In genomic region chr10:32942081-32942480, GRCh38 we compare ENCODE assay signal across 15 cellular contexts. TPM values are rescaled to one million over a fixed set of nuclear protein-coding genes. Genes with fewer than 3 reads are reported as not detected.
A peak's percentile ranks its signal among the peaks of the same experiment; 100 is the strongest.
DNase-seq lines count a peak whose midpoint lies in the region; ATAC-seq and TF ChIP-seq lines count a peak whose summit lies in the region.
"Had no signal": no experiment of that assay in that cellular context is flagged by ENCODE, and none has a peak within 500 bp of the region (broad histone marks: within the 10 kb centered on the region; RNA-seq: fewer than 3 reads in every experiment).

No MANE protein-coding gene starts in this region.

- ATAC-seq in CD4-positive, alpha-beta T cell (ENCODE audit: poor library complexity): no peak
- ATAC-seq in IMR-90 (ENCODE audit: low read depth): no peak
- no peak for ATAC-seq in effector memory CD8-positive, alpha-beta T cell (replicated peaks)

- no peaks in the 10 kb centered on the region for H3F3A ChIP-seq in MM.1S (ENCODE audit: insufficient read depth, low read length)

- H3K79me1 ChIP-seq in IMR-90 (ENCODE audit: low read depth in 1 of 2, low read length in 2 of 2): peaks cover 0 to 46% of the 10 kb centered on the region in 2 experiments; a peak in 2 of 4 replicates

- no peaks in the 10 kb centered on the region for H3K27me3 ChIP-seq in CD4-positive, alpha-beta T cell (ENCODE audit: control insufficient read depth, insufficient read depth, low read length)
- H3K27me3 ChIP-seq in IMR-90 (ENCODE audit: control insufficient read depth, insufficient read depth, low read length) (no peaks in the 10 kb centered on the region), skeletal muscle satellite cell (ENCODE audit: control insufficient read depth, insufficient read depth, low read length) (no peaks in the 10 kb centered on the region), MM.1S (replicated peaks; ENCODE audit: insufficient read depth, low read length) (no peaks in the 10 kb centered on the region)
- H3K27me3 ChIP-seq: dorsolateral prefrontal cortex, SJSA1 had no signal

- H3K4me3 ChIP-seq in IMR-90 (ENCODE audit: insufficient read depth, low read depth, low read length) (no peak overlapping the region), skeletal muscle satellite cell (ENCODE audit: low read length) (no peak overlapping the region), MM.1S (ENCODE audit: low read length) (no peak overlapping the region)
- H3K4me3 ChIP-seq: dorsolateral prefrontal cortex, SJSA1 had no signal

- H3K9ac ChIP-seq in IMR-90 (ENCODE audit: low read depth, low read length): no peak overlapping the region
- H3K9ac ChIP-seq in skeletal muscle satellite cell (ENCODE audit: low read depth, low read length): no peak overlapping the region
- no peak overlapping the region for H3K9ac ChIP-seq in MM.1S (ENCODE audit: low read length)

- H3K4me3 Mint-ChIP-seq in CD4-positive, alpha-beta T cell: no peak overlapping the region
- peak overlapping the region; percentile 5 to 7 for H3K4me3 Mint-ChIP-seq in effector memory CD8-positive, alpha-beta T cell
- H3K4me3 Mint-ChIP-seq: activated CD4-positive, alpha-beta memory T cell treated with anti-CD3 and anti-CD28 coated beads, Interleukin-2, amount 10 ng/mL, durations not matched to agents 7 days and 5 days; CD14-positive monocyte had no signal

- H3K4me1 Mint-ChIP-seq in CD4-positive, alpha-beta T cell (ENCODE audit: low read depth): peaks cover 73% of the 10 kb centered on the region
- H3K4me1 Mint-ChIP-seq in effector memory CD8-positive, alpha-beta T cell (ENCODE audit: low read depth in 2 of 2): peaks cover 56 to 58% of the 10 kb centered on the region in 2 donors

- TF ChIP-seq RAD21 in IMR-90 (IDR thresholded peaks at IDR 0.05; ENCODE audit: low read length): no peak

- peak overlapping the region in 1 of 2 experiments; percentile 3; a peak in 1 of 4 replicates for H4K8ac ChIP-seq in IMR-90 (ENCODE audit: low read depth in 2 of 2, low read length in 2 of 2)

- no peak overlapping the region for H2BK20ac ChIP-seq in IMR-90 (ENCODE audit: low read depth, low read length)

- H3K4me2 ChIP-seq in IMR-90 (ENCODE audit: low read depth, low read length) (peak overlapping the region; percentile 31; the same call in 1 of the 2 replicates), skeletal muscle satellite cell (ENCODE audit: low read length) (peak overlapping the region; percentile 33), MM.1S (ENCODE audit: low read depth, low read length) (no peak overlapping the region)

- no peak overlapping the region for H3K56ac ChIP-seq in IMR-90 (ENCODE audit: extremely low read depth, insufficient read depth, low read length)

- H3K4me1 ChIP-seq in IMR-90 (ENCODE audit: control insufficient read depth, insufficient read depth, low read length) (peaks cover 38% of the 10 kb centered on the region), skeletal muscle satellite cell (ENCODE audit: control insufficient read depth, insufficient read depth, low read length) (peaks cover 73% of the 10 kb centered on the region), MM.1S (ENCODE audit: low read length) (peaks cover 6% of the 10 kb centered on the region; the same call in 1 of the 2 replicates)

- H3K27ac ChIP-seq in CD4-positive, alpha-beta T cell (ENCODE audit: low read depth, low read length): no peak overlapping the region
- H3K27ac ChIP-seq in IMR-90 (ENCODE audit: insufficient read depth, low read length) (no peak overlapping the region), MM.1S (ENCODE audit: low read length) (no peak overlapping the region)
- H3K27ac ChIP-seq: dorsolateral prefrontal cortex, SJSA1 had no signal

- H3K14ac ChIP-seq in IMR-90 (replicated peaks; ENCODE audit: low read depth, low read length): peak overlapping the region; percentile 53; the same call in 1 of the 2 replicates

- dilution Hi-C loops in IMR-90 (cut with HindIII; ENCODE audit: low sequenced_read_pairs, unreplicated experiment): no loop called here

- DNase-seq in CD4-positive, alpha-beta T cell: no peak
- DNase-seq in IMR-90 (no peak), NCI-H1105 treated with DMSO at 0.1 percent for 48 hours (lab: John Stamatoyannopoulos, UW) (no peak), NCI-H2081 (lab: John Stamatoyannopoulos, UW) (no peak), EL (no peak), MM.1S (no peak)
- no peak for DNase-seq in effector memory CD8-positive, alpha-beta T cell
- DNase-seq: activated CD4-positive, alpha-beta memory T cell treated with anti-CD3 and anti-CD28 coated beads, Interleukin-2, amount 10 ng/mL, durations not matched to agents 7 days and 5 days; dorsolateral prefrontal cortex; NCI-H2107; NK-92 treated with Interleukin-12 subunit alpha and Interleukin-12 subunit beta, amount 100 ng/mL, for 24 hours; occipital lobe had no signal

- H2AFZ ChIP-seq in IMR-90 (replicated peaks; ENCODE audit: low read length, poor library complexity): no peak overlapping the region
- no peak overlapping the region for H2AFZ ChIP-seq in MM.1S (ENCODE audit: low read length)

- H3K9me1 ChIP-seq in IMR-90 (ENCODE audit: insufficient read depth, low read length): peaks cover 41% of the 10 kb centered on the region

- H3K27me3 Mint-ChIP-seq in CD4-positive, alpha-beta T cell: no peaks in the 10 kb centered on the region
- H3K27me3 Mint-ChIP-seq in effector memory CD8-positive, alpha-beta T cell: no peaks in the 10 kb centered on the region
- H3K27me3 Mint-ChIP-seq: activated CD4-positive, alpha-beta memory T cell treated with anti-CD3 and anti-CD28 coated beads, Interleukin-2, amount 10 ng/mL, durations not matched to agents 7 days and 5 days had no signal

- CTCF ChIA-PET in CD4-positive, alpha-beta T cell (lab: Charles Lee): interaction anchor here (1.0 kb wide), 1 partner anchor 12 kb away, joined by 3 read pairs; no protein-coding TSS in a partner anchor
- CTCF ChIA-PET in IMR-90 (lab: Yijun Ruan, JAX): no interaction called here

- no peak overlapping the region for H2AK9ac ChIP-seq in IMR-90 (replicated peaks; ENCODE audit: low read depth, low read length, poor library complexity)

- H3K36me3 Mint-ChIP-seq in CD4-positive, alpha-beta T cell (ENCODE audit: low read depth): peaks cover 22% of the 10 kb centered on the region
- H3K36me3 Mint-ChIP-seq in effector memory CD8-positive, alpha-beta T cell (ENCODE audit: insufficient read depth): peaks cover 16% of the 10 kb centered on the region

- no peaks in the 10 kb centered on the region for H3K9me2 ChIP-seq in MM.1S (replicated peaks; ENCODE audit: insufficient read depth, low read length)

- no peak for TF ChIP-seq CTCF in CD4-positive, alpha-beta T cell (IDR thresholded peaks at IDR 0.05)
- TF ChIP-seq CTCF in IMR-90 (conservative IDR thresholded peaks at IDR 0.05; ENCODE audit: low read depth, low read length) (no peak), MM.1S (IDR thresholded peaks at IDR 0.05; ENCODE audit: low read length) (no peak)

- peak overlapping the region; percentile 69 for H2BK5ac ChIP-seq in IMR-90 (ENCODE audit: low read depth, low read length, poor library complexity, severe bottlenecking)

- BruUV-seq in IMR-90 (replicated peaks; lab: Mats Ljungman, UMichigan): no TSS peak

- no peak overlapping the region for H4K5ac ChIP-seq in IMR-90 (ENCODE audit: low read depth, low read length)

- peak overlapping the region; percentile 55; the same call in 1 of the 2 replicates for H3K23ac ChIP-seq in IMR-90 (ENCODE audit: low read depth, low read length)

- H2AK5ac ChIP-seq in IMR-90 (ENCODE audit: low read depth, low read length): no peak overlapping the region

- WGBS in IMR-90 (ENCODE audit: extremely low coverage in 2 of 2, insufficient read length in 1 of 2), 2 experiments: no CpG with 5 or more reads among the region's 1 CpG

- H4K20me1 ChIP-seq in IMR-90 (ENCODE audit: insufficient read depth, low read length) (peaks cover 93% of the 10 kb centered on the region), MM.1S (ENCODE audit: insufficient read depth, low read length) (no peaks in the 10 kb centered on the region)

- no peak overlapping the region for H3K18ac ChIP-seq in IMR-90 (ENCODE audit: low read depth, low read length)

- no peaks in the 10 kb centered on the region for H3K9me3 Mint-ChIP-seq in CD4-positive, alpha-beta T cell
- no peaks in the 10 kb centered on the region for H3K9me3 Mint-ChIP-seq in effector memory CD8-positive, alpha-beta T cell
- H3K9me3 Mint-ChIP-seq: activated CD4-positive, alpha-beta memory T cell treated with anti-CD3 and anti-CD28 coated beads, Interleukin-2, amount 10 ng/mL, durations not matched to agents 7 days and 5 days; CD14-positive monocyte had no signal

- TF ChIP-seq POLR2A in IMR-90 (IDR thresholded peaks at IDR 0.05; ENCODE audit: low read depth, low read length): no peak

- H3K79me2 ChIP-seq in MM.1S (ENCODE audit: low read length): peaks cover 59% of the 10 kb centered on the region

- no peak overlapping the region for H2BK120ac ChIP-seq in IMR-90 (ENCODE audit: low read depth, low read length)

- peaks cover 8% of the 10 kb centered on the region; the same call in 1 of the 2 replicates for H3K36me3 ChIP-seq in IMR-90 (ENCODE audit: control insufficient read depth, insufficient read depth, low read length)
- H3K36me3 ChIP-seq in skeletal muscle satellite cell (ENCODE audit: insufficient read depth, low read length): peaks cover 33% of the 10 kb centered on the region
- no peaks in the 10 kb centered on the region for H3K36me3 ChIP-seq in MM.1S (replicated peaks; ENCODE audit: insufficient read depth, low read length)

- H3K4ac ChIP-seq in IMR-90 (ENCODE audit: low read depth, low read length): 0 out of 2 replicates have a peak overlapping the region, but pooled peaks have one; percentile 4

- POLR2A ChIA-PET in CD4-positive, alpha-beta T cell (lab: Charles Lee): interaction anchor here (1.0 kb wide), 1 partner anchor 15 kb away, joined by 6 read pairs; no protein-coding TSS in a partner anchor
- POLR2A ChIA-PET in IMR-90 (lab: Charles Lee; ENCODE audit: unreplicated experiment): no interaction called here

- peak overlapping the region; percentile 4 for H3K27ac Mint-ChIP-seq in CD4-positive, alpha-beta T cell
- H3K27ac Mint-ChIP-seq in effector memory CD8-positive, alpha-beta T cell: peak overlapping the region in 1 of 2 donors; percentile 28
- H3K27ac Mint-ChIP-seq: activated CD4-positive, alpha-beta memory T cell treated with anti-CD3 and anti-CD28 coated beads, Interleukin-2, amount 10 ng/mL, durations not matched to agents 7 days and 5 days had no signal

- in situ Hi-C loops in IMR-90 (cut with MboI; ENCODE audit: low sequenced_read_pairs): no loop called here

- no peak overlapping the region for H2BK15ac ChIP-seq in IMR-90 (ENCODE audit: low read depth, low read length)

- intact Hi-C loops in CD4-positive, alpha-beta T cell (cut with DNase I, micrococcal nuclease): no loop called here
- intact Hi-C loops in IMR-90 (cut with micrococcal nuclease): no loop called here

- H3K9me3 ChIP-seq in CD4-positive, alpha-beta T cell (ENCODE audit: control insufficient read depth, low read length): no peaks in the 10 kb centered on the region
- no peaks in the 10 kb centered on the region for H3K9me3 ChIP-seq in IMR-90 (ENCODE audit: control insufficient read depth, insufficient read depth, low read length)
- no peaks in the 10 kb centered on the region for H3K9me3 ChIP-seq in skeletal muscle satellite cell (replicated peaks; ENCODE audit: low read length)
- no peaks in the 10 kb centered on the region for H3K9me3 ChIP-seq in MM.1S (replicated peaks; ENCODE audit: insufficient read depth, low read length)
- H3K9me3 ChIP-seq: SJSA1 had no signal

- no peak overlapping the region for H4K91ac ChIP-seq in IMR-90 (ENCODE audit: insufficient read depth, low read depth, low read length)

RNA-seq across cellular contexts. Expression of gene ITGB1, which starts 15.9 kb away (rescaled TPM):
- 10 to 100 TPM; 82.4 to 82.9 TPM for total RNA-seq in CD4-positive, alpha-beta T cell
- 1,331 and 2,388 TPM in 2 replicates for total RNA-seq in IMR-90 (2012; rRNA removed)
- polyA plus RNA-seq in IMR-90 (2012; rRNA removed): 1,631 and 2,066 TPM in 2 replicates
- polyA plus RNA-seq in IMR-90 (2012; cell fraction: cytosol; rRNA removed): 248 and 281 TPM in 2 replicates
- polyA plus RNA-seq in IMR-90 (2012; cell fraction: nucleus; rRNA removed; ENCODE audit: low replicate concordance): 53.9 and 506 TPM in 2 replicates
- total RNA-seq in skeletal muscle satellite cell (2012; rRNA removed): 1,153 and 1,263 TPM in 2 replicates

Comparison
In these comparisons a context has a peak if more than half of its experiments do, and no peak if none do; other contexts are left out.
1. RNA of gene ITGB1, which starts 15.9 kb away (total RNA-seq): 1,331 to 2,388 TPM in IMR-90; 82.4 to 82.9 TPM in CD4-positive, alpha-beta T cell; every median in the first group is over 10 times any median in the second.